In the genomic region with DNA sequence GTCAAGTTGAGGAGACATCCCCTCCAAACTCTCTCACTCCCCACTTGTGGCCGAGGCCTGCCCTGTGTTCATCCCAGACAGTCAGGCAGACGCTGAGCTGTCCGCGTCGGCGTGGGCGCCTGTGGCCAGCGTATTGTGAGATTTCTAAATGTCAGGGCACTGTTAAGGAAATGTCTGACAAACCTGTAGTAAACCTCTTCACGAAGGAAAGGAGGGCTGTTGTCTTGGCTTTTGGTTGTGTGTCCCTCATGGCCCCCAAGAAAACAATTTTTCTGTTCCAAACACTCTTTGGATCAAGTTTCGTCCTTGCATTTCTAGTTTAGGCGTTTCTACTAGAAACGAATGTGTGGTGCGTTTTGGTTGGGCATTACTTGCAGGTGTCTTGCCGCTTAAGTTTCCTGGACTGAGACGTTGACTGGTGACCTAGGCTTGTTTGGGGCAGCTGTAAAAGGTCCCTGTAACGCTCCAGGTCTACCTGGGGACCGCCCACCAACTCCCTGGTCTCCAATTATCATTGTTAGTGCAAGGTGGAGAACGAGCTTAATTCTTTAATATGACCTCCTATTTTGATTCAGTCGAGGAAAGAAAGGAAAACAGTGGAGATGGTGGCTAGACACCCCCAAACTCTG, we compare ENCODE assay signal across 26 cellular contexts. TPM values are rescaled to one million over a fixed set of nuclear protein-coding genes. Genes with fewer than 3 reads are reported as not detected.
DNase-seq lines count a peak whose midpoint lies in the region; ATAC-seq and TF ChIP-seq lines count a peak whose summit lies in the region.
"Had no signal": no experiment of that assay in that cellular context is flagged by ENCODE, and none has a peak within 500 bp of the region (broad histone marks: within the 10 kb centered on the region; RNA-seq: fewer than 3 reads in every experiment).

No MANE protein-coding gene starts in this region.

- H3K4me1 ChIP-seq in HUES64 (ENCODE audit: insufficient read depth, low read length) (peaks cover 34% of the 10 kb centered on the region), Karpas-422 (ENCODE audit: low read length) (peaks cover under 1% of the 10 kb centered on the region; the same call in 1 of the 2 replicates), Caco-2 (no peaks in the 10 kb centered on the region)

- no peak overlapping the region for H2AFZ ChIP-seq in Karpas-422 (ENCODE audit: low read length)

- H3K9me3 Mint-ChIP-seq in brain (no peaks in the 10 kb centered on the region), Caco-2 (ENCODE audit: unreplicated experiment) (no peaks in the 10 kb centered on the region)
- no peaks in the 10 kb centered on the region for H3K9me3 Mint-ChIP-seq in stimulated activated effector memory CD8-positive, alpha-beta T cell treated with anti-CD3 and anti-CD28 coated beads, Interleukin-12 subunit alpha, Interleukin-12 subunit beta, amount 100 ng/mL, for 72 hours
- H3K9me3 Mint-ChIP-seq: activated naive CD4-positive, alpha-beta T cell treated with anti-CD3 and anti-CD28 coated beads, Interleukin-2, amount 50 U/mL, for 24 hours; activated T-cell treated with anti-CD3 and anti-CD28 coated beads, Interleukin-2, amount 50 U/mL, for 4 hours had no signal

- H3K9me3 ChIP-seq in HUES64 (ENCODE audit: insufficient read depth, low read depth, low read length) (no peaks in the 10 kb centered on the region), Karpas-422 (ENCODE audit: low read length) (no peaks in the 10 kb centered on the region), Caco-2 (no peaks in the 10 kb centered on the region)

- peaks cover 99% of the 10 kb centered on the region for H3K27me3 ChIP-seq in HUES64 (ENCODE audit: insufficient read depth, low read length)
- H3K27me3 ChIP-seq in Karpas-422 (ENCODE audit: low read length), result no peaks in the 10 kb centered on the region
- peaks cover 4% of the 10 kb centered on the region for H3K27me3 ChIP-seq in Caco-2 (replicated peaks; ENCODE audit: control insufficient read depth, insufficient read depth, low read length)

- no peaks in the 10 kb centered on the region for H3K36me3 Mint-ChIP-seq in brain
- peaks cover 4% of the 10 kb centered on the region for H3K36me3 Mint-ChIP-seq in stimulated activated effector memory CD8-positive, alpha-beta T cell treated with anti-CD3 and anti-CD28 coated beads, Interleukin-12 subunit alpha, Interleukin-12 subunit beta, amount 100 ng/mL, for 72 hours
- H3K36me3 Mint-ChIP-seq in Caco-2 (ENCODE audit: insufficient read depth, unreplicated experiment), result no peaks in the 10 kb centered on the region
- H3K36me3 Mint-ChIP-seq: activated naive CD4-positive, alpha-beta T cell treated with anti-CD3 and anti-CD28 coated beads, Interleukin-2, amount 50 U/mL, for 24 hours; natural killer cell had no signal

- H3K4me3 Mint-ChIP-seq in brain (peak overlapping the region; percentile 79 to 92 (median 90)), Caco-2 (ENCODE audit: unreplicated experiment) (no peak overlapping the region)
- H3K4me3 Mint-ChIP-seq in stimulated activated effector memory CD8-positive, alpha-beta T cell treated with anti-CD3 and anti-CD28 coated beads, Interleukin-12 subunit alpha, Interleukin-12 subunit beta, amount 100 ng/mL, for 72 hours, result peak overlapping the region; percentile 37
- H3K4me3 Mint-ChIP-seq: activated naive CD4-positive, alpha-beta T cell treated with anti-CD3 and anti-CD28 coated beads, Interleukin-2, amount 50 U/mL, for 24 hours; activated T-cell treated with anti-CD3 and anti-CD28 coated beads, Interleukin-2, amount 50 U/mL, for 4 hours; memory B cell; natural killer cell had no signal

- intact Hi-C loops in Caco-2 (cut with micrococcal nuclease; ENCODE audit: unreplicated experiment), result no loop called here

- POLR2A ChIA-PET in Caco-2 (lab: Charles Lee), result no interaction called here

- DNase-seq in inferior parietal cortex (ENCODE audit: extremely low spot score) (peak; percentile 5), SIG-M5 treated with dmso at 0.1 percent for 504 hours (lab: John Stamatoyannopoulos, UW; ENCODE audit: unreplicated experiment) (no peak), Karpas-422 (no peak), Caco-2 (no peak)
- no peak for DNase-seq in stimulated activated effector memory CD8-positive, alpha-beta T cell treated with anti-CD3 and anti-CD28 coated beads, Interleukin-12 subunit alpha, Interleukin-12 subunit beta, amount 100 ng/mL, for 72 hours (ENCODE audit: low spot score in 2 of 2)
- DNase-seq: activated CD4-positive, alpha-beta T cell treated with anti-CD3 and anti-CD28 coated beads for 1 hour; activated T-cell treated with anti-CD3 and anti-CD28 coated beads, Interleukin-2, amount 50 U/mL, for 4 hours; aorta; effector CD8-positive, alpha-beta T cell; foreskin keratinocyte; left cardiac atrium; natural killer cell; NCI-H1436; NCI-H526 treated with DMSO at 0.1 percent for 48 hours; stimulated activated CD4-positive, alpha-beta T cell treated with anti-CD3 and anti-CD28 coated beads, Interleukin-15, amount 100 ng/mL, for 24 hours; SW 1271 had no signal

- peaks cover 3% of the 10 kb centered on the region; the same call in 1 of the 2 replicates for H3K9me2 ChIP-seq in Karpas-422 (replicated peaks; ENCODE audit: insufficient read depth, low read length)

- H3K4me2 ChIP-seq in Karpas-422 (ENCODE audit: low read depth, low read length, poor library complexity, severe bottlenecking), result no peak overlapping the region

- H3K27ac ChIP-seq in HUES64 (ENCODE audit: low read depth, low read length) (no peak overlapping the region), Karpas-422 (ENCODE audit: low read length) (no peak overlapping the region)
- H3K27ac ChIP-seq: C4-2B, foreskin keratinocyte had no signal

- no peaks in the 10 kb centered on the region for H3K36me3 ChIP-seq in HUES64 (ENCODE audit: insufficient read depth, low read length)
- no peaks in the 10 kb centered on the region for H3K36me3 ChIP-seq in Karpas-422 (ENCODE audit: insufficient read depth, low read length)
- H3K36me3 ChIP-seq in Caco-2 (ENCODE audit: control insufficient read depth, insufficient read depth, low read length), result no peaks in the 10 kb centered on the region

- H3K27ac Mint-ChIP-seq in brain (peak overlapping the region; percentile 68 to 100 (median 96)), Caco-2 (ENCODE audit: unreplicated experiment) (no peak overlapping the region)
- no peak overlapping the region for H3K27ac Mint-ChIP-seq in stimulated activated effector memory CD8-positive, alpha-beta T cell treated with anti-CD3 and anti-CD28 coated beads, Interleukin-12 subunit alpha, Interleukin-12 subunit beta, amount 100 ng/mL, for 72 hours
- H3K27ac Mint-ChIP-seq: activated naive CD4-positive, alpha-beta T cell treated with anti-CD3 and anti-CD28 coated beads, Interleukin-2, amount 50 U/mL, for 24 hours; memory B cell; natural killer cell had no signal

- H3K4me3 ChIP-seq in HUES64 (ENCODE audit: low read length) (peak overlapping the region; percentile 63), Karpas-422 (ENCODE audit: low read length) (no peak overlapping the region), Caco-2 (ENCODE audit: low read depth, low read length) (no peak overlapping the region)
- H3K4me3 ChIP-seq: K562 had no signal

- BruUV-seq in Caco-2 (replicated peaks; lab: Mats Ljungman, UMichigan), result no TSS peak

- no peaks in the 10 kb centered on the region for H4K20me1 ChIP-seq in Karpas-422 (ENCODE audit: insufficient read depth, low read depth, low read length)

- no peak overlapping the region for H3K9ac ChIP-seq in HUES64 (ENCODE audit: low read depth, low read length)
- H3K9ac ChIP-seq in Karpas-422 (ENCODE audit: low read length), result no peak overlapping the region

- no peak for TF ChIP-seq CTCF in brain (conservative IDR thresholded peaks at IDR 0.05)
- TF ChIP-seq CTCF in Caco-2 (IDR thresholded peaks at IDR 0.05; ENCODE audit: insufficient read depth in 1 of 2, low read depth in 1 of 2, low read length in 1 of 2, severe bottlenecking in 1 of 2, unreplicated experiment in 1 of 2), result no peak

- WGBS in HUES64, result 3% methylated on average over 18 of the region's 19 CpGs

- CTCF ChIA-PET in Caco-2 (lab: Charles Lee), result no interaction called here

- no peaks in the 10 kb centered on the region for H3K79me2 ChIP-seq in Karpas-422 (ENCODE audit: low read length)

- H3K27me3 Mint-ChIP-seq in brain (peaks cover 67% of the 10 kb centered on the region), Caco-2 (ENCODE audit: insufficient read depth, unreplicated experiment) (peaks cover 42% of the 10 kb centered on the region)

- H3K4me1 Mint-ChIP-seq in brain, result peaks cover 74% of the 10 kb centered on the region
- H3K4me1 Mint-ChIP-seq in stimulated activated effector memory CD8-positive, alpha-beta T cell treated with anti-CD3 and anti-CD28 coated beads, Interleukin-12 subunit alpha, Interleukin-12 subunit beta, amount 100 ng/mL, for 72 hours, result peaks cover 42% of the 10 kb centered on the region
- no peaks in the 10 kb centered on the region for H3K4me1 Mint-ChIP-seq in Caco-2 (ENCODE audit: low read depth, unreplicated experiment)

- ATAC-seq in stimulated activated effector memory CD8-positive, alpha-beta T cell treated with anti-CD3 and anti-CD28 coated beads, Interleukin-12 subunit alpha, Interleukin-12 subunit beta, amount 100 ng/mL, for 72 hours, result peak; percentile 37
- ATAC-seq in HG02885 (IDR thresholded peaks at IDR 0.05; ENCODE audit: poor library complexity, unreplicated experiment), result no peak
- ATAC-seq: activated T-cell treated with anti-CD3 and anti-CD28 coated beads, Interleukin-2, amount 50 U/mL, for 4 hours; foreskin keratinocyte; left cardiac atrium; natural killer cell; sciatic nerve had no signal

RNA-seq across cellular contexts. Expression of a gene that starts 8.7 kb away (rescaled TPM):
- polyA plus RNA-seq in HUES64 (2013, experiment 1 of 2), result 7.3 TPM
- 16.2 TPM for polyA plus RNA-seq in HUES64 (2013, experiment 2 of 2)
- 9.1 TPM for polyA plus RNA-seq in brain (ENCODE audit: insufficient read depth, low read depth, low replicate concordance)
- total RNA-seq in Karpas-422 (2014; rRNA removed; shearing (Covaris generic); ENCODE audit: low replicate concordance), result not detected in 2 replicates
- not detected in 2 replicates for total RNA-seq in Caco-2 (2022)
- total RNA-seq: activated CD8-positive, alpha-beta memory T cell treated with anti-CD3 and anti-CD28 coated beads for 36 hours; activated T-cell treated with anti-CD3 and anti-CD28 coated beads, Interleukin-2, amount 50 U/mL, for 4 hours; aorta; foreskin keratinocyte; natural killer cell had no signal
- polyA plus RNA-seq: aorta, esophagus, foreskin keratinocyte had no signal

Comparison
In these comparisons a context has a peak if more than half of its experiments do, and no peak if none do; other contexts are left out.
1. H3K27ac Mint-ChIP-seq: peak in brain (5 of 5); none in stimulated activated effector memory CD8-positive, alpha-beta T cell treated with anti-CD3 and anti-CD28 coated beads, Interleukin-12 subunit alpha, Interleukin-12 subunit beta, amount 100 ng/mL, for 72 hours (single experiment) and Caco-2 (single experiment).